11 cellular contexts compared by ENCODE assay signal in genomic region chr14:61211476-61212262, GRCh38.
DNase-seq lines count a peak whose midpoint lies in the region; TF ChIP-seq lines count a peak whose summit lies in the region.
"Had no signal": no experiment of that assay in that cellular context is flagged by ENCODE, and none has a peak within 500 bp of the region (broad histone marks: within the 10 kb centered on the region; RNA-seq: fewer than 3 reads in every experiment).

No MANE protein-coding gene starts in this region.

- H3K36me3 Mint-ChIP-seq in brain (no peaks in the 10 kb centered on the region), immature natural killer cell (no peaks in the 10 kb centered on the region)
- H3K36me3 Mint-ChIP-seq: activated naive CD8-positive, alpha-beta T cell treated with anti-CD3 and anti-CD28 coated beads, Interleukin-2, amount 10 ng/mL, durations not matched to agents 7 days and 5 days had no signal

- H3K27ac Mint-ChIP-seq in brain (peak overlapping the region in 3 of 5 experiments; percentile 12 to 81 (median 73)), immature natural killer cell (no peak overlapping the region)
- H3K27ac Mint-ChIP-seq: activated naive CD8-positive, alpha-beta T cell treated with anti-CD3 and anti-CD28 coated beads, Interleukin-2, amount 10 ng/mL, durations not matched to agents 7 days and 5 days had no signal

- TF ChIP-seq CTCF in brain (conservative IDR thresholded peaks at IDR 0.05): no peak

- H3K27me3 Mint-ChIP-seq in brain (peaks cover 7% of the 10 kb centered on the region), immature natural killer cell (ENCODE audit: low read depth in 3 of 3) (peaks cover 3 to 5% (median 3%) of the 10 kb centered on the region in 3 donors)

- H3K4me1 Mint-ChIP-seq in brain: peaks cover 31% of the 10 kb centered on the region
- no peaks in the 10 kb centered on the region for H3K4me1 Mint-ChIP-seq in immature natural killer cell
- H3K4me1 Mint-ChIP-seq: activated naive CD8-positive, alpha-beta T cell treated with anti-CD3 and anti-CD28 coated beads, Interleukin-2, amount 10 ng/mL, durations not matched to agents 7 days and 5 days had no signal

- no peaks in the 10 kb centered on the region for H3K9me3 Mint-ChIP-seq in brain
- H3K9me3 Mint-ChIP-seq in immature natural killer cell: no peaks in the 10 kb centered on the region
- H3K9me3 Mint-ChIP-seq: activated naive CD8-positive, alpha-beta T cell treated with anti-CD3 and anti-CD28 coated beads, Interleukin-2, amount 10 ng/mL, durations not matched to agents 7 days and 5 days had no signal

- DNase-seq in DMS53 treated with DMSO at 0.1 percent for 48 hours (lab: John Stamatoyannopoulos, UW; ENCODE audit: unreplicated experiment): peak; percentile 57
- DNase-seq in NCI-H1417 treated with DMSO at 0.1 percent for 48 hours (lab: John Stamatoyannopoulos, UW): peak; percentile 69
- DNase-seq in NCI-H345 (lab: John Stamatoyannopoulos, UW): peak; percentile 83
- no peak for DNase-seq in RKO (ENCODE audit: low spot score)
- no peak for DNase-seq in dermis blood vessel endothelial cell
- no peak for DNase-seq in immature natural killer cell
- DNase-seq in activated CD8-positive, alpha-beta memory T cell treated with anti-CD3 and anti-CD28 coated beads, Interleukin-2, amount 50 U/mL, for 48 hours: no peak
- DNase-seq: activated naive CD8-positive, alpha-beta T cell treated with anti-CD3 and anti-CD28 coated beads, Interleukin-2, amount 10 ng/mL, durations not matched to agents 7 days and 5 days; caudate nucleus; pancreas had no signal

- H3K4me3 Mint-ChIP-seq in brain (no peak overlapping the region), immature natural killer cell (no peak overlapping the region)
- H3K4me3 Mint-ChIP-seq: activated naive CD8-positive, alpha-beta T cell treated with anti-CD3 and anti-CD28 coated beads, Interleukin-2, amount 10 ng/mL, durations not matched to agents 7 days and 5 days had no signal

Comparison
In these comparisons a context has a peak if more than half of its experiments do, and no peak if none do; other contexts are left out.
1. DNase-seq: peak in DMS53 treated with DMSO at 0.1 percent for 48 hours (single experiment), NCI-H1417 treated with DMSO at 0.1 percent for 48 hours (single experiment) and NCI-H345 (single experiment); none in RKO (single experiment), dermis blood vessel endothelial cell (single experiment), immature natural killer cell (0 of 3) and activated CD8-positive, alpha-beta memory T cell treated with anti-CD3 and anti-CD28 coated beads, Interleukin-2, amount 50 U/mL, for 48 hours (single experiment).
2. H3K27ac Mint-ChIP-seq: peak in brain (3 of 5); none in immature natural killer cell (0 of 6).